Comparison of ENCODE assay signal across 8 cellular contexts in the genomic region with DNA sequence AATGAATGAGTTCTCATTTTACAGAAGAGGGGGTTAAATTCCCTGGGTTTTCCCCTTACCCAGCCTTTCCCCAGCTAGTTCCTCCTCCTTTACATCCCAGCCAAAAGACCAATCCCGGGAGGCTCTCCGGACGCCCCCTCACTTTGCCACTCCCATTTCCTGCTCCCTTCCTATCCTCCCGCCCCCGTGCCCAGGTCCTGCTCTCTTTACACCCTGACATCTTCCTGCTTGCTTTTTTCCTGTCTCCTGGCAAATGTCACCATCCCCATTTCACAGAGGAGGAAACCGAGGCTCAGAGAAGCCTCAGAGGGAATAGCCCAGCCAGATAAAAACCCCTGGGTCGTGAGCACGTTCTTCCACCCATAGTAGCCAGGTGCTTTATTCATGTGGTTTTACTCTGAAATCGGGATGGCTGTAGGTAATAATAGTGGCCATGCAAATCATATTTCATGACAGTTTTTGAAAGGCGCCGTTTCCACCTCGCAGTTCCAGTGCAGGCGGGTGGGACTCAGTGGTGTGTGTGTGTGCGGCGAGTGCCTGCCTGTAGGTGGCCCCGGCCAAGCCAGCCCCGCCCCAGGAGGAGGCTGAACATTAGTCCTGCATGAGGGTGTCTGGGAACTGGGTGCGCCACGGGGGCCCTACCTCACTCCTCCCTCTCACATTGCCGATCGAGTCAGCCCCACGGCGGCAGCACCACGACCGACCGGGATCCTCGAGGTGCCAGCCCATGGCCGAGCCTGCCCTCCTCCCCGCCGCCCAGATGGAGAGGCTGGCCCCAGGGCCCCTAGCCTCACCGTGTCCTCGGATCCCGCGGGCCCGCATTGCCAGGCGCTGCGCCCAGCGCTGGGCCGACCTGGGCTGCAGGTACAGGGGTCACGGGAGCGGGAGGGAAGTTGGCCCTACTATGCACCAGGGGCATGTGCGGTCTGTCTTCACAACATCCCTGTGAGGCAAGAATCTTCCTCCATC. TPM values are rescaled to one million over a fixed set of nuclear protein-coding genes. Genes with fewer than 3 reads are reported as not detected.
DNase-seq lines count a peak whose midpoint lies in the region; TF ChIP-seq lines count a peak whose summit lies in the region.

A gene (plus strand): TSS at position 594 of the 969 bp plus-strand sequence.

- no peaks in the 10 kb centered on the region for H3K9me3 Mint-ChIP-seq in CD4-positive, alpha-beta memory T cell

- H3K9me2 ChIP-seq in SK-N-SH: no peaks in the 10 kb centered on the region

- peak; percentile 3 for DNase-seq in activated naive CD4-positive, alpha-beta T cell treated with Interleukin-2 at 50 U/mL for 16 hours
- DNase-seq in activated naive CD4-positive, alpha-beta T cell (lab: John Stamatoyannopoulos, UW): no peak
- peak; percentile 61 for DNase-seq in SK-N-SH
- DNase-seq in germinal center (ENCODE audit: low spot score): peak; percentile 41
- DNase-seq in stimulated activated CD4-positive, alpha-beta T cell treated with anti-CD3 and anti-CD28 coated beads, Interleukin-12 subunit alpha, Interleukin-12 subunit beta, amount 100 ng/mL, for 4 hours: peak; percentile 5
- no peak for DNase-seq in activated CD4-positive, CD25-positive, alpha-beta regulatory T cell (lab: John Stamatoyannopoulos, UW)
- DNase-seq in NCI-H1105 (lab: John Stamatoyannopoulos, UW): no peak
- no peak for DNase-seq in CD4-positive, alpha-beta memory T cell

- H3K4me2 ChIP-seq in SK-N-SH: 0 out of 2 replicates have a peak within 1 kb of the TSS, but pooled peaks have one; percentile 28

- POLR2A ChIA-PET in SK-N-SH (lab: Yijun Ruan, JAX): no interaction called here
- POLR2A ChIA-PET in CD4-positive, alpha-beta memory T cell (lab: Charles Lee; ENCODE audit: partially characterized antibody): no interaction called here

- no peak within 1 kb of the TSS for H3K27ac ChIP-seq in SK-N-SH (ENCODE audit: low read depth in 2 of 2, low read length in 1 of 2)
- H3K27ac ChIP-seq in CD4-positive, alpha-beta memory T cell (ENCODE audit: low read depth, low read length): no peak within 1 kb of the TSS

- no peak within 1 kb of the TSS for H3K9ac ChIP-seq in SK-N-SH

- H3K79me2 ChIP-seq in SK-N-SH (ENCODE audit: insufficient read depth): no peaks in the 10 kb centered on the region

- H4K20me1 ChIP-seq in SK-N-SH (ENCODE audit: insufficient read depth): no peaks in the 10 kb centered on the region

- no peak within 1 kb of the TSS for H3K27ac Mint-ChIP-seq in CD4-positive, alpha-beta memory T cell

- 57% methylated on average over 20 of the region's 42 CpGs for WGBS in SK-N-SH (ENCODE audit: low lambda C conversion rate)

- intact Hi-C loops in CD4-positive, alpha-beta memory T cell (cut with micrococcal nuclease): no loop called here

- no peak for TF ChIP-seq RAD21 in SK-N-SH (IDR thresholded peaks at IDR 0.05; ENCODE audit: low read length)

- H3K4me1 Mint-ChIP-seq in CD4-positive, alpha-beta memory T cell: peaks cover 5 to 12% (median 8%) of the 10 kb centered on the region in 4 donors

- CTCF ChIA-PET in SK-N-SH (lab: Yijun Ruan, JAX): interaction anchor here (1.0 kb wide), 1 partner anchor 449 kb away, joined by 3 read pairs; no protein-coding TSS in a partner anchor
- CTCF ChIA-PET in CD4-positive, alpha-beta memory T cell (lab: Charles Lee; ENCODE audit: partially characterized antibody): no interaction called here

- H3K27me3 Mint-ChIP-seq in CD4-positive, alpha-beta memory T cell: peaks cover 38 to 49% of the 10 kb centered on the region in 2 donors

- peak within 1 kb of the TSS in 3 of 8 donors; percentile 2 to 39 (median 35) for H3K4me3 Mint-ChIP-seq in CD4-positive, alpha-beta memory T cell

- no peaks in the 10 kb centered on the region for H3K9me3 ChIP-seq in SK-N-SH
- H3K9me3 ChIP-seq in CD4-positive, alpha-beta memory T cell (ENCODE audit: control insufficient read depth in 1 of 2, low read length in 2 of 2): no peaks in the 10 kb centered on the region

- no peak for TF ChIP-seq EP300 in SK-N-SH (IDR thresholded peaks at IDR 0.05; ENCODE audit: borderline replicate concordance in 1 of 2, low read depth in 1 of 2, low read length in 1 of 2)

- peaks cover 0 to 5% of the 10 kb centered on the region in 2 experiments; a peak in 1 of 4 replicates for H3K4me1 ChIP-seq in SK-N-SH (ENCODE audit: control insufficient read depth in 1 of 2, insufficient read depth in 2 of 2, low read depth in 1 of 2, low read length in 1 of 2)
- no peaks in the 10 kb centered on the region for H3K4me1 ChIP-seq in CD4-positive, alpha-beta memory T cell (ENCODE audit: insufficient read depth, low read length)

- H2AFZ ChIP-seq in SK-N-SH (ENCODE audit: low read depth): 0 out of 2 replicates have a peak within 1 kb of the TSS, but pooled peaks have one; percentile 8

- H3K36me3 Mint-ChIP-seq in CD4-positive, alpha-beta memory T cell: no peaks in the 10 kb centered on the region

- H3K36me3 ChIP-seq in SK-N-SH (replicated peaks in 1 of 2; ENCODE audit: control insufficient read depth in 1 of 2, insufficient read depth in 2 of 2, low read length in 1 of 2): no peaks in the 10 kb centered on the region
- no peaks in the 10 kb centered on the region for H3K36me3 ChIP-seq in CD4-positive, alpha-beta memory T cell (ENCODE audit: insufficient read depth, low read length)

- TF ChIP-seq CTCF in SK-N-SH (IDR thresholded peaks at IDR 0.05): peak; percentile 19; the same call in 1 of the 2 replicates

- peak within 1 kb of the TSS in 1 of 2 experiments; percentile 9; a peak in 1 of 4 replicates for H3K4me3 ChIP-seq in SK-N-SH (ENCODE audit: low read depth in 2 of 2, low read length in 1 of 2)
- H3K4me3 ChIP-seq in CD4-positive, alpha-beta memory T cell (ENCODE audit: low read length in 2 of 2): no peak within 1 kb of the TSS

- no peaks in the 10 kb centered on the region for H3F3A ChIP-seq in SK-N-SH (replicated peaks; ENCODE audit: insufficient read depth)

- no peaks in the 10 kb centered on the region; the same call in 1 of the 2 replicates for H3K27me3 ChIP-seq in SK-N-SH (ENCODE audit: insufficient read depth)
- H3K27me3 ChIP-seq in CD4-positive, alpha-beta memory T cell (ENCODE audit: insufficient read depth, low read length): peaks cover 26% of the 10 kb centered on the region

TF ChIP-seq in SK-N-SH, 30 proteins besides CTCF, POLR2A, EP300 and RAD21:
- no peak for TF ChIP-seq FOXM1 (IDR thresholded peaks at IDR 0.05; ENCODE audit: low read depth)
- TF ChIP-seq, protein P1, sequence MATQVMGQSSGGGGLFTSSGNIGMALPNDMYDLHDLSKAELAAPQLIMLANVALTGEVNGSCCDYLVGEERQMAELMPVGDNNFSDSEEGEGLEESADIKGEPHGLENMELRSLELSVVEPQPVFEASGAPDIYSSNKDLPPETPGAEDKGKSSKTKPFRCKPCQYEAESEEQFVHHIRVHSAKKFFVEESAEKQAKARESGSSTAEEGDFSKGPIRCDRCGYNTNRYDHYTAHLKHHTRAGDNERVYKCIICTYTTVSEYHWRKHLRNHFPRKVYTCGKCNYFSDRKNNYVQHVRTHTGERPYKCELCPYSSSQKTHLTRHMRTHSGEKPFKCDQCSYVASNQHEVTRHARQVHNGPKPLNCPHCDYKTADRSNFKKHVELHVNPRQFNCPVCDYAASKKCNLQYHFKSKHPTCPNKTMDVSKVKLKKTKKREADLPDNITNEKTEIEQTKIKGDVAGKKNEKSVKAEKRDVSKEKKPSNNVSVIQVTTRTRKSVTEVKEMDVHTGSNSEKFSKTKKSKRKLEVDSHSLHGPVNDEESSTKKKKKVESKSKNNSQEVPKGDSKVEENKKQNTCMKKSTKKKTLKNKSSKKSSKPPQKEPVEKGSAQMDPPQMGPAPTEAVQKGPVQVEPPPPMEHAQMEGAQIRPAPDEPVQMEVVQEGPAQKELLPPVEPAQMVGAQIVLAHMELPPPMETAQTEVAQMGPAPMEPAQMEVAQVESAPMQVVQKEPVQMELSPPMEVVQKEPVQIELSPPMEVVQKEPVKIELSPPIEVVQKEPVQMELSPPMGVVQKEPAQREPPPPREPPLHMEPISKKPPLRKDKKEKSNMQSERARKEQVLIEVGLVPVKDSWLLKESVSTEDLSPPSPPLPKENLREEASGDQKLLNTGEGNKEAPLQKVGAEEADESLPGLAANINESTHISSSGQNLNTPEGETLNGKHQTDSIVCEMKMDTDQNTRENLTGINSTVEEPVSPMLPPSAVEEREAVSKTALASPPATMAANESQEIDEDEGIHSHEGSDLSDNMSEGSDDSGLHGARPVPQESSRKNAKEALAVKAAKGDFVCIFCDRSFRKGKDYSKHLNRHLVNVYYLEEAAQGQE (IDR thresholded peaks at IDR 0.05; ENCODE audit: low read depth, low read length): no peak
- TF ChIP-seq TAF1 (IDR thresholded peaks at IDR 0.05; ENCODE audit: borderline replicate concordance, low read depth, low read length): no peak
- TF ChIP-seq, protein P2, sequence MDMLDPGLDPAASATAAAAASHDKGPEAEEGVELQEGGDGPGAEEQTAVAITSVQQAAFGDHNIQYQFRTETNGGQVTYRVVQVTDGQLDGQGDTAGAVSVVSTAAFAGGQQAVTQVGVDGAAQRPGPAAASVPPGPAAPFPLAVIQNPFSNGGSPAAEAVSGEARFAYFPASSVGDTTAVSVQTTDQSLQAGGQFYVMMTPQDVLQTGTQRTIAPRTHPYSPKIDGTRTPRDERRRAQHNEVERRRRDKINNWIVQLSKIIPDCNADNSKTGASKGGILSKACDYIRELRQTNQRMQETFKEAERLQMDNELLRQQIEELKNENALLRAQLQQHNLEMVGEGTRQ (IDR thresholded peaks at IDR 0.05; ENCODE audit: borderline replicate concordance, low read depth, low read length): no peak
- TF ChIP-seq, protein P3, sequence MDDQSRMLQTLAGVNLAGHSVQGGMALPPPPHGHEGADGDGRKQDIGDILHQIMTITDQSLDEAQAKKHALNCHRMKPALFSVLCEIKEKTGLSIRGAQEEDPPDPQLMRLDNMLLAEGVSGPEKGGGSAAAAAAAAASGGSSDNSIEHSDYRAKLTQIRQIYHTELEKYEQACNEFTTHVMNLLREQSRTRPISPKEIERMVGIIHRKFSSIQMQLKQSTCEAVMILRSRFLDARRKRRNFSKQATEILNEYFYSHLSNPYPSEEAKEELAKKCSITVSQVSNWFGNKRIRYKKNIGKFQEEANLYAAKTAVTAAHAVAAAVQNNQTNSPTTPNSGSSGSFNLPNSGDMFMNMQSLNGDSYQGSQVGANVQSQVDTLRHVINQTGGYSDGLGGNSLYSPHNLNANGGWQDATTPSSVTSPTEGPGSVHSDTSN (IDR thresholded peaks at IDR 0.05): no peak

RNA-seq across cellular contexts. Expression of the gene that starts here (rescaled TPM):
- polyA plus RNA-seq in SK-N-SH (2012; rRNA removed): 0.02 TPM in 1 of 2 replicates, not detected in the other
- 0.03 TPM in 2 replicates for polyA plus RNA-seq in SK-N-SH (2012; cell fraction: cytosol; rRNA removed)
- polyA plus RNA-seq in SK-N-SH (2012; cell fraction: nucleus; rRNA removed): 0.19 and 0.33 TPM in 2 replicates
- total RNA-seq in CD4-positive, alpha-beta memory T cell: not detected
- polyA plus RNA-seq in CD4-positive, alpha-beta memory T cell: not detected

Comparison
In these comparisons a context has a peak if more than half of its experiments do, and no peak if none do; other contexts are left out.
1. DNase-seq: peak in activated naive CD4-positive, alpha-beta T cell treated with Interleukin-2 at 50 U/mL for 16 hours (single experiment), germinal center (single experiment) and stimulated activated CD4-positive, alpha-beta T cell treated with anti-CD3 and anti-CD28 coated beads, Interleukin-12 subunit alpha, Interleukin-12 subunit beta, amount 100 ng/mL, for 4 hours (single experiment); none in activated naive CD4-positive, alpha-beta T cell (0 of 4), activated CD4-positive, CD25-positive, alpha-beta regulatory T cell (0 of 4), NCI-H1105 (single experiment) and CD4-positive, alpha-beta memory T cell (0 of 5).
2. Peak in DNase-seq and H3K4me2 ChIP-seq in SK-N-SH; RNA of the gene not detected or under 1 TPM.